Comparison of ENCODE assay signal across 1 cellular context in the genomic region with DNA sequence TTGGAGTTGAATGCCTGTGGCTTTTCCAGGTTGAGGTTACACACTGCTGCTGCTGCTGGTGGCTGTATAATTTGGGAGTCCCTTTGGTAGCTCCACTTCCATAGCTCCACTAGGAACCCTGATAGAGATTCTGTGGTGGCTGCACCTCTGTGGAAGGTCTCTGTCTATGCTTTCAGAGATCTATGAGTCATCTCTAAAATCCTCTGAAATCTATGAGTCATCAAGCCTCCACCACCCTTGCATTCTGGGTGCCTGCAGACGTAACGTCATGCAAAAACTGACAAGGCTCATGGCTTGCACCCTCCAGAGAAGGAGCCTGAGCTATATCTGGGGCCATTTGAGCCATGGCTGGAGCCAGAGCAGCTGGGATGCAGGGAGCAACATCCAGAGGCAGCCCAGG.
TF ChIP-seq lines count a peak whose summit lies in the region.

No MANE protein-coding gene starts in this region.

TF ChIP-seq in K562, 482 proteins besides CTCF, POLR2A, EP300 and RAD21 (continued from another document):
- TF ChIP-seq, protein P1, sequence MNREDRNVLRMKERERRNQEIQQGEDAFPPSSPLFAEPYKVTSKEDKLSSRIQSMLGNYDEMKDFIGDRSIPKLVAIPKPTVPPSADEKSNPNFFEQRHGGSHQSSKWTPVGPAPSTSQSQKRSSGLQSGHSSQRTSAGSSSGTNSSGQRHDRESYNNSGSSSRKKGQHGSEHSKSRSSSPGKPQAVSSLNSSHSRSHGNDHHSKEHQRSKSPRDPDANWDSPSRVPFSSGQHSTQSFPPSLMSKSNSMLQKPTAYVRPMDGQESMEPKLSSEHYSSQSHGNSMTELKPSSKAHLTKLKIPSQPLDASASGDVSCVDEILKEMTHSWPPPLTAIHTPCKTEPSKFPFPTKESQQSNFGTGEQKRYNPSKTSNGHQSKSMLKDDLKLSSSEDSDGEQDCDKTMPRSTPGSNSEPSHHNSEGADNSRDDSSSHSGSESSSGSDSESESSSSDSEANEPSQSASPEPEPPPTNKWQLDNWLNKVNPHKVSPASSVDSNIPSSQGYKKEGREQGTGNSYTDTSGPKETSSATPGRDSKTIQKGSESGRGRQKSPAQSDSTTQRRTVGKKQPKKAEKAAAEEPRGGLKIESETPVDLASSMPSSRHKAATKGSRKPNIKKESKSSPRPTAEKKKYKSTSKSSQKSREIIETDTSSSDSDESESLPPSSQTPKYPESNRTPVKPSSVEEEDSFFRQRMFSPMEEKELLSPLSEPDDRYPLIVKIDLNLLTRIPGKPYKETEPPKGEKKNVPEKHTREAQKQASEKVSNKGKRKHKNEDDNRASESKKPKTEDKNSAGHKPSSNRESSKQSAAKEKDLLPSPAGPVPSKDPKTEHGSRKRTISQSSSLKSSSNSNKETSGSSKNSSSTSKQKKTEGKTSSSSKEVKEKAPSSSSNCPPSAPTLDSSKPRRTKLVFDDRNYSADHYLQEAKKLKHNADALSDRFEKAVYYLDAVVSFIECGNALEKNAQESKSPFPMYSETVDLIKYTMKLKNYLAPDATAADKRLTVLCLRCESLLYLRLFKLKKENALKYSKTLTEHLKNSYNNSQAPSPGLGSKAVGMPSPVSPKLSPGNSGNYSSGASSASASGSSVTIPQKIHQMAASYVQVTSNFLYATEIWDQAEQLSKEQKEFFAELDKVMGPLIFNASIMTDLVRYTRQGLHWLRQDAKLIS (CRISPR knock-in tag; IDR thresholded peaks at IDR 0.05): no peak
- TF ChIP-seq, protein P2, sequence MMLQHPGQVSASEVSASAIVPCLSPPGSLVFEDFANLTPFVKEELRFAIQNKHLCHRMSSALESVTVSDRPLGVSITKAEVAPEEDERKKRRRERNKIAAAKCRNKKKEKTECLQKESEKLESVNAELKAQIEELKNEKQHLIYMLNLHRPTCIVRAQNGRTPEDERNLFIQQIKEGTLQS (IDR thresholded peaks at IDR 0.05): peak; percentile 97
- TF ChIP-seq, protein P2 (CRISPR knock-in tag; conservative IDR thresholded peaks at IDR 0.05): no peak
- TF ChIP-seq ARID2 (IDR thresholded peaks at IDR 0.05): no peak
- TF ChIP-seq NFATC3 (IDR thresholded peaks at IDR 0.05): no peak
- TF ChIP-seq XRCC3 (IDR thresholded peaks at IDR 0.05): no peak
- TF ChIP-seq SMAD4 (CRISPR knock-in tag; conservative IDR thresholded peaks at IDR 0.05): 0 out of 2 replicates have a peak, but pooled peaks have one; percentile 32
- peak; percentile 65 for TF ChIP-seq FOS (IDR thresholded peaks at IDR 0.05; ENCODE audit: extremely low read depth, insufficient read length)
- peak; percentile 93 for TF ChIP-seq FOSL1 (tag; conservative IDR thresholded peaks at IDR 0.05)
- peak; percentile 42; the same call in 1 of the 2 replicates for TF ChIP-seq SMARCE1 (IDR thresholded peaks at IDR 0.05)
- no peak for TF ChIP-seq SP2 (IDR thresholded peaks at IDR 0.05; ENCODE audit: extremely low read depth, low read depth, low read length, poor library complexity, severe bottlenecking)
- peak; percentile 43; the same call in 1 of the 2 replicates for TF ChIP-seq DPF2 (IDR thresholded peaks at IDR 0.05)
- TF ChIP-seq ATF7 (IDR thresholded peaks at IDR 0.05): peak; percentile 74
- no peak for TF ChIP-seq ZNF668 (CRISPR knock-in tag; IDR thresholded peaks at IDR 0.05)
- TF ChIP-seq JUNB (CRISPR knock-in tag; conservative IDR thresholded peaks at IDR 0.05): peak; percentile 97
- TF ChIP-seq SMARCA4 (IDR thresholded peaks at IDR 0.05): peak; percentile 59; the same call in 1 of the 2 replicates
- peak; percentile 85 for TF ChIP-seq ZNF324 (CRISPR knock-in tag; IDR thresholded peaks at IDR 0.05)
- TF ChIP-seq U2AF2 (optimal IDR thresholded peaks at IDR 0.05; ENCODE audit: low read depth, low read length): no peak
- TF ChIP-seq, protein P3, sequence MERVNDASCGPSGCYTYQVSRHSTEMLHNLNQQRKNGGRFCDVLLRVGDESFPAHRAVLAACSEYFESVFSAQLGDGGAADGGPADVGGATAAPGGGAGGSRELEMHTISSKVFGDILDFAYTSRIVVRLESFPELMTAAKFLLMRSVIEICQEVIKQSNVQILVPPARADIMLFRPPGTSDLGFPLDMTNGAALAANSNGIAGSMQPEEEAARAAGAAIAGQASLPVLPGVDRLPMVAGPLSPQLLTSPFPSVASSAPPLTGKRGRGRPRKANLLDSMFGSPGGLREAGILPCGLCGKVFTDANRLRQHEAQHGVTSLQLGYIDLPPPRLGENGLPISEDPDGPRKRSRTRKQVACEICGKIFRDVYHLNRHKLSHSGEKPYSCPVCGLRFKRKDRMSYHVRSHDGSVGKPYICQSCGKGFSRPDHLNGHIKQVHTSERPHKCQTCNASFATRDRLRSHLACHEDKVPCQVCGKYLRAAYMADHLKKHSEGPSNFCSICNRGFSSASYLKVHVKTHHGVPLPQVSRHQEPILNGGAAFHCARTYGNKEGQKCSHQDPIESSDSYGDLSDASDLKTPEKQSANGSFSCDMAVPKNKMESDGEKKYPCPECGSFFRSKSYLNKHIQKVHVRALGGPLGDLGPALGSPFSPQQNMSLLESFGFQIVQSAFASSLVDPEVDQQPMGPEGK (CRISPR knock-in tag; IDR thresholded peaks at IDR 0.05; ENCODE audit: borderline replicate concordance): no peak
- TF ChIP-seq, protein P4, sequence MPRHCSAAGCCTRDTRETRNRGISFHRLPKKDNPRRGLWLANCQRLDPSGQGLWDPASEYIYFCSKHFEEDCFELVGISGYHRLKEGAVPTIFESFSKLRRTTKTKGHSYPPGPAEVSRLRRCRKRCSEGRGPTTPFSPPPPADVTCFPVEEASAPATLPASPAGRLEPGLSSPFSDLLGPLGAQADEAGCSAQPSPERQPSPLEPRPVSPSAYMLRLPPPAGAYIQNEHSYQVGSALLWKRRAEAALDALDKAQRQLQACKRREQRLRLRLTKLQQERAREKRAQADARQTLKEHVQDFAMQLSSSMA (CRISPR knock-in tag; IDR thresholded peaks at IDR 0.05): no peak
- peak; percentile 96 for TF ChIP-seq JUND (IDR thresholded peaks at IDR 0.05; ENCODE audit: borderline replicate concordance, low read depth, low read length)
- peak; percentile 94 for TF ChIP-seq JUND (tag; IDR thresholded peaks at IDR 0.05; ENCODE audit: borderline replicate concordance, low read depth, low read length)
- TF ChIP-seq ETV1 (tag; conservative IDR thresholded peaks at IDR 0.05; ENCODE audit: low read depth): no peak
- TF ChIP-seq, protein P5, sequence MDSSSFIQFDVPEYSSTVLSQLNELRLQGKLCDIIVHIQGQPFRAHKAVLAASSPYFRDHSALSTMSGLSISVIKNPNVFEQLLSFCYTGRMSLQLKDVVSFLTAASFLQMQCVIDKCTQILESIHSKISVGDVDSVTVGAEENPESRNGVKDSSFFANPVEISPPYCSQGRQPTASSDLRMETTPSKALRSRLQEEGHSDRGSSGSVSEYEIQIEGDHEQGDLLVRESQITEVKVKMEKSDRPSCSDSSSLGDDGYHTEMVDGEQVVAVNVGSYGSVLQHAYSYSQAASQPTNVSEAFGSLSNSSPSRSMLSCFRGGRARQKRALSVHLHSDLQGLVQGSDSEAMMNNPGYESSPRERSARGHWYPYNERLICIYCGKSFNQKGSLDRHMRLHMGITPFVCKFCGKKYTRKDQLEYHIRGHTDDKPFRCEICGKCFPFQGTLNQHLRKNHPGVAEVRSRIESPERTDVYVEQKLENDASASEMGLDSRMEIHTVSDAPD (CRISPR knock-in tag; IDR thresholded peaks at IDR 0.05): no peak
- no peak for TF ChIP-seq CSDE1 (IDR thresholded peaks at IDR 0.05)
- peak; percentile 36; the same call in 1 of the 2 replicates for TF ChIP-seq CREM (IDR thresholded peaks at IDR 0.05; ENCODE audit: low read depth)
- no peak for TF ChIP-seq DDX20 (tag; IDR thresholded peaks at IDR 0.05; ENCODE audit: low read depth)
